Comparison of ENCODE assay signal across 17 cellular contexts in the genomic region with DNA sequence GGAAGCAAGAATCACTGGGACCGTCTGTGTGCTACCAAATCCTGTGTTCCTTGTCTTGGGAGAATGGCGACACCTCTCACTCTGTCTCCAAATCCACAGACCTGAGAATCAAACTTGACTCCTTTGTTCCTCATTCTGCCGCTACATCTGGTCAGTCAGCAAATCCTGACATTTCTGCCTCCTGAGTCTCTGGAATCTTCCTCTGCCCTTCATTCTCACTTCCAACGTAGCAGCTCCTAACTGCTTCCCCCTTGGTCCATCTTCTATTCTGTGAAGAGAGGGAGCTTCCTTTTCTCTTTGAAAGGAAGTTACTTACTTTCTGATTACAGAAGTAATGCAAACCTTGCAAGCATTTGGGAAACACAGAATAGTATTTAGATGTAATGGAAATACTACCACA. TPM values are rescaled to one million over a fixed set of nuclear protein-coding genes. Genes with fewer than 3 reads are reported as not detected.
DNase-seq lines count a peak whose midpoint lies in the region; ATAC-seq and TF ChIP-seq lines count a peak whose summit lies in the region.
"Had no signal": no experiment of that assay in that cellular context is flagged by ENCODE, and none has a peak within 500 bp of the region (broad histone marks: within the 10 kb centered on the region; RNA-seq: fewer than 3 reads in every experiment).

No MANE protein-coding gene starts in this region.

- DNase-seq in activated T-cell treated with anti-CD3 and anti-CD28 coated beads, Interleukin-2, amount 50 U/mL, for 24 hours = no peak
- no peak for DNase-seq in activated T-cell treated with anti-CD3 and anti-CD28 coated beads, Interleukin-2, amount 50 U/mL, for 48 hours
- no peak for DNase-seq in activated CD4-positive, alpha-beta memory T cell treated with anti-CD3 and anti-CD28 coated beads, Interleukin-2, amount 10 ng/mL, durations not matched to agents 7 days and 5 days
- DNase-seq in lower lobe of right lung = no peak
- no peak for DNase-seq in stomach
- DNase-seq in stimulated activated CD4-positive, alpha-beta T cell treated with anti-CD3 and anti-CD28 coated beads, Interleukin-4, amount 100 ng/mL, for 24 hours = no peak
- no peak for DNase-seq in NCI-H446 (lab: John Stamatoyannopoulos, UW)
- DNase-seq in middle frontal gyrus (ENCODE audit: extremely low spot score, low spot score) = no peak
- DNase-seq: activated CD4-positive, CD25-positive, alpha-beta regulatory T cell; dorsolateral prefrontal cortex; kidney glomerular epithelial cell; NCI-H187 treated with DMSO at 0.1 percent for 48 hours; NCI-H524 treated with DMSO at 0.1 percent for 48 hours; PC-9; psoas muscle had no signal

- no peaks in the 10 kb centered on the region for H3K9me3 Mint-ChIP-seq in activated T-cell treated with anti-CD3 and anti-CD28 coated beads, Interleukin-2, amount 50 U/mL, for 24 hours
- H3K9me3 Mint-ChIP-seq in activated CD4-positive, alpha-beta memory T cell treated with anti-CD3 and anti-CD28 coated beads, Interleukin-2, amount 10 ng/mL, durations not matched to agents 7 days and 5 days = no peaks in the 10 kb centered on the region
- H3K9me3 Mint-ChIP-seq: brain, type B pancreatic cell had no signal

- H3K36me3 ChIP-seq in lower lobe of right lung (no peaks in the 10 kb centered on the region), stomach (no peaks in the 10 kb centered on the region)

- peak in 1 of 2 donors; percentile 3 for ATAC-seq in lower lobe of right lung
- ATAC-seq: psoas muscle had no signal

- POLR2A ChIA-PET in activated CD4-positive, alpha-beta memory T cell treated with anti-CD3 and anti-CD28 coated beads, Interleukin-2, amount 10 ng/mL, durations not matched to agents 7 days and 5 days (lab: Charles Lee) = interaction anchor here (1.0 to 2.5 kb wide), 5 partner anchors 10 to 102 kb away, joined by 3 to 10 read pairs (median 7); partner anchors contain the start of genes DYNLT1 and SYTL3

- 69 to 86% (median 79%) methylated on average over 4 of the region's 4 CpGs for WGBS in stomach, 5 donors

- CTCF ChIA-PET in activated CD4-positive, alpha-beta memory T cell treated with anti-CD3 and anti-CD28 coated beads, Interleukin-2, amount 10 ng/mL, durations not matched to agents 7 days and 5 days (lab: Charles Lee) = interaction anchor here (1.2 to 1.7 kb wide), 5 partner anchors 28 to 474 kb away, joined by 3 to 7 read pairs (median 3); no protein-coding TSS in a partner anchor

- no peak for TF ChIP-seq POLR2A in stomach (IDR thresholded peaks at IDR 0.05)

- H3K27me3 Mint-ChIP-seq in activated T-cell treated with anti-CD3 and anti-CD28 coated beads, Interleukin-2, amount 50 U/mL, for 24 hours = no peaks in the 10 kb centered on the region
- H3K27me3 Mint-ChIP-seq in activated CD4-positive, alpha-beta memory T cell treated with anti-CD3 and anti-CD28 coated beads, Interleukin-2, amount 10 ng/mL, durations not matched to agents 7 days and 5 days = no peaks in the 10 kb centered on the region
- H3K27me3 Mint-ChIP-seq: type B pancreatic cell had no signal

- no peak overlapping the region for H3K4me3 Mint-ChIP-seq in activated T-cell treated with anti-CD3 and anti-CD28 coated beads, Interleukin-2, amount 50 U/mL, for 24 hours
- H3K4me3 Mint-ChIP-seq in activated CD4-positive, alpha-beta memory T cell treated with anti-CD3 and anti-CD28 coated beads, Interleukin-2, amount 10 ng/mL, durations not matched to agents 7 days and 5 days = no peak overlapping the region
- H3K4me3 Mint-ChIP-seq: brain, type B pancreatic cell had no signal

- TF ChIP-seq CTCF in lower lobe of right lung (IDR thresholded peaks at IDR 0.05) (no peak), stomach (IDR thresholded peaks at IDR 0.05) (no peak)

- H3K4me1 ChIP-seq in lower lobe of right lung = peaks cover 36% of the 10 kb centered on the region
- peaks cover 11 to 39% (median 17%) of the 10 kb centered on the region in 4 donors for H3K4me1 ChIP-seq in stomach

- H3K4me3 ChIP-seq in lower lobe of right lung = no peak overlapping the region
- no peak overlapping the region for H3K4me3 ChIP-seq in stomach
- H3K4me3 ChIP-seq: dorsolateral prefrontal cortex, PC-9, psoas muscle had no signal

- H3K27me3 ChIP-seq in lower lobe of right lung (ENCODE audit: low read depth) = no peaks in the 10 kb centered on the region
- no peaks in the 10 kb centered on the region for H3K27me3 ChIP-seq in stomach
- H3K27me3 ChIP-seq: dorsolateral prefrontal cortex had no signal

- H3K27ac ChIP-seq in lower lobe of right lung (peak overlapping the region; percentile 80), stomach (peak overlapping the region in 4 of 5 donors; percentile 22 to 67 (median 32))
- H3K27ac ChIP-seq: dorsolateral prefrontal cortex, psoas muscle had no signal

- H3K36me3 Mint-ChIP-seq in activated T-cell treated with anti-CD3 and anti-CD28 coated beads, Interleukin-2, amount 50 U/mL, for 24 hours (ENCODE audit: low read depth) = peaks cover 89% of the 10 kb centered on the region
- peaks cover 62% of the 10 kb centered on the region for H3K36me3 Mint-ChIP-seq in activated CD4-positive, alpha-beta memory T cell treated with anti-CD3 and anti-CD28 coated beads, Interleukin-2, amount 10 ng/mL, durations not matched to agents 7 days and 5 days (ENCODE audit: low read depth)
- H3K36me3 Mint-ChIP-seq: type B pancreatic cell had no signal

- H3K9me3 ChIP-seq in lower lobe of right lung (no peaks in the 10 kb centered on the region), stomach (no peaks in the 10 kb centered on the region)
- H3K9me3 ChIP-seq: psoas muscle had no signal

- intact Hi-C loops in lower lobe of right lung (cut with DNase I) = no loop called here
- intact Hi-C loops in stomach (cut with DNase I; ENCODE audit: low total_unique reads) = no loop called here

- no peak for TF ChIP-seq EP300 in stomach (IDR thresholded peaks at IDR 0.05)

- H3K4me1 Mint-ChIP-seq in activated T-cell treated with anti-CD3 and anti-CD28 coated beads, Interleukin-2, amount 50 U/mL, for 24 hours (ENCODE audit: low read depth) = peaks cover 75% of the 10 kb centered on the region
- H3K4me1 Mint-ChIP-seq in activated CD4-positive, alpha-beta memory T cell treated with anti-CD3 and anti-CD28 coated beads, Interleukin-2, amount 10 ng/mL, durations not matched to agents 7 days and 5 days = peaks cover 58% of the 10 kb centered on the region
- H3K4me1 Mint-ChIP-seq: brain had no signal

- peak overlapping the region; percentile 80 for H3K27ac Mint-ChIP-seq in activated T-cell treated with anti-CD3 and anti-CD28 coated beads, Interleukin-2, amount 50 U/mL, for 24 hours
- H3K27ac Mint-ChIP-seq in activated CD4-positive, alpha-beta memory T cell treated with anti-CD3 and anti-CD28 coated beads, Interleukin-2, amount 10 ng/mL, durations not matched to agents 7 days and 5 days = peak overlapping the region; percentile 73
- H3K27ac Mint-ChIP-seq: brain, type B pancreatic cell had no signal

RNA-seq across cellular contexts. Expression of gene SYTL3, which starts 37.7 kb away (rescaled TPM):
- 100 to 1,000 TPM; 133 to 135 TPM for total RNA-seq in activated CD4-positive, alpha-beta memory T cell treated with anti-CD3 and anti-CD28 coated beads, Interleukin-2, amount 10 ng/mL, durations not matched to agents 7 days and 5 days
- 13.9 TPM for total RNA-seq in lower lobe of right lung
- total RNA-seq in stomach = 10 to 100 TPM in 1 of 5 donors, 1 to 10 TPM in 4; 3.1 to 14.6 (median 8.1) TPM
- polyA plus RNA-seq in stomach = 1 to 10 TPM; 3.4 to 5.2 (median 3.9) TPM

RNA-seq across cellular contexts. Expression of gene DYNLT1, which starts 43.0 kb away (rescaled TPM):
- total RNA-seq in activated CD4-positive, alpha-beta memory T cell treated with anti-CD3 and anti-CD28 coated beads, Interleukin-2, amount 10 ng/mL, durations not matched to agents 7 days and 5 days = 100 to 1,000 TPM; 130 to 133 TPM
- total RNA-seq in lower lobe of right lung (101 TPM), stomach (100 to 1,000 TPM in 3 of 5 donors, 10 to 100 TPM in 1, 1 to 10 TPM in 1; 5.8 to 294 (median 102) TPM)
- polyA plus RNA-seq in stomach = 100 to 1,000 TPM; 183 to 208 (median 196) TPM
